ENCODE assay signal across 8 cellular contexts in the genomic region with DNA sequence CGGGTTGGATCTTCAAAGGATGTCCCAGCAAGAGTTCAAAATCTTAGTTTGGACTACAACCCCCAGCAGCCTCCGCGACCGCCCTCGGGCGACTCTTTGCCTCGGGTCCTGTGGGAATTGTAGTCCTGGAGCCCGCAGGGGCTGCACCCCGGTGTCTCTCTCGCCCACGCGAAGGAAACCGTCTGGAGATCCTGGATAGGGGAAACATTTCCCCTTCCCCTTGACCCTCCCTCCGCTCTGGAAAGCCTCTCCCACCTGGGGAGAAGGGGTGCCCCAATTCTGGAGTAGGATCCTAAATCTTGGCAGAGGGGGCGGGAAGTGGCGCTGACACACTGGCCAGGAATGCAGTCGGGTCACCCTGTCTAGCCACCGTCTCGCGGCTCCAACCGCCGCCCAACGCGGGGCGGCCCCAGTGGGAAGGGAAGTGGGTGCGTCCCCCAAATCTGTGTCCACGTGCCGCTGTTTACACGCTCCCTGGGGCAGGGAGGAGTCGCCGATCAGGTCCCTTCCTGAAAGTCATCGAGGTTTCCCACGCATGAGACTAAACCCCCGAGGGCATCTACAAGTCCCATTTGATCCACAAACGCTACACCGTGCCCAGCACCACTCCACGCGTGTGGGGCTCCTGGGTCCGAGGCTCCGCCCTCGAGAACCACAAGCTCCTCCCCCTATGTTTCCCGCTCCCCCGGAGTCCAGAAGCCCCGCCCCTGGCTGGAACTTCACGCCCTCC. TPM values are rescaled to one million over a fixed set of nuclear protein-coding genes. Genes with fewer than 3 reads are reported as not detected.
DNase-seq lines count a peak whose midpoint lies in the region; ATAC-seq and TF ChIP-seq lines count a peak whose summit lies in the region.

No MANE protein-coding gene starts in this region.

- TF ChIP-seq EP300 in upper lobe of left lung (IDR thresholded peaks at IDR 0.05) = peak in 1 of 4 donors; percentile 23

- peak; percentile 36 for ATAC-seq in HG02588 (IDR thresholded peaks at IDR 0.05; ENCODE audit: unreplicated experiment)
- ATAC-seq in heart left ventricle = peak; percentile 63 to 79 (median 68)
- ATAC-seq in upper lobe of left lung (ENCODE audit: low FRiP score in 2 of 2) = peak; percentile 87 to 94

- no peak for TF ChIP-seq CTCF in heart left ventricle (IDR thresholded peaks at IDR 0.05)
- TF ChIP-seq CTCF in upper lobe of left lung (IDR thresholded peaks at IDR 0.05) = no peak

- H3K27ac ChIP-seq in heart left ventricle (peak overlapping the region; percentile 87 to 97 (median 93)), upper lobe of left lung (peak overlapping the region; percentile 77 to 92 (median 90))

- H3K4me1 ChIP-seq in adipocyte (ENCODE audit: control insufficient read depth, insufficient read depth, low read length) = peaks cover 28% of the 10 kb centered on the region
- H3K4me1 ChIP-seq in heart left ventricle = peaks cover 0 to 65% (median 38%) of the 10 kb centered on the region in 12 donors
- H3K4me1 ChIP-seq in upper lobe of left lung = peaks cover 37 to 52% (median 41%) of the 10 kb centered on the region in 4 donors

- H3K4me3 ChIP-seq in adipocyte (ENCODE audit: low read length) = peak overlapping the region; percentile 96
- H3K4me3 ChIP-seq in heart left ventricle = peak overlapping the region; percentile 47 to 86 (median 70)
- H3K4me3 ChIP-seq in upper lobe of left lung = peak overlapping the region; percentile 59 to 88 (median 74)

- no peaks in the 10 kb centered on the region for H3K36me3 ChIP-seq in adipocyte (ENCODE audit: control insufficient read depth, insufficient read depth, low read length, severe bottlenecking)
- peaks cover 0 to 13% (median 0%) of the 10 kb centered on the region in 9 donors for H3K36me3 ChIP-seq in heart left ventricle
- peaks cover 0 to 4% (median 0%) of the 10 kb centered on the region in 4 donors for H3K36me3 ChIP-seq in upper lobe of left lung

- TF ChIP-seq POLR2A in GM10847 (IDR thresholded peaks at IDR 0.05; ENCODE audit: extremely low read depth, insufficient read length) (peak; percentile 42), heart left ventricle (IDR thresholded peaks at IDR 0.05) (peak in 1 of 2 donors; percentile 23), upper lobe of left lung (IDR thresholded peaks at IDR 0.05) (peak in 1 of 4 donors; percentile 21)

- no peaks in the 10 kb centered on the region for H3K27me3 ChIP-seq in adipocyte (replicated peaks; ENCODE audit: control insufficient read depth, insufficient read depth, low read length)
- H3K27me3 ChIP-seq in heart left ventricle = peaks cover 0 to 19% (median 0%) of the 10 kb centered on the region in 9 donors
- peaks cover 0 to 4% (median 0%) of the 10 kb centered on the region in 4 donors for H3K27me3 ChIP-seq in upper lobe of left lung

- DNase-seq in NCI-H1092 treated with DMSO at 0.1 percent for 48 hours (lab: John Stamatoyannopoulos, UW) = peak; percentile 47
- DNase-seq in SW 1271 (lab: John Stamatoyannopoulos, UW) = peak; percentile 79 to 89
- peak; percentile 89 for DNase-seq in adipocyte (ENCODE audit: low read depth)
- DNase-seq in heart left ventricle = peak; percentile 92 to 93 (median 93)
- DNase-seq in posterior vena cava (ENCODE audit: low spot score) = peak; percentile 96
- DNase-seq in upper lobe of left lung = peak; percentile 90 to 94

- intact Hi-C loops in heart left ventricle (cut with DNase I) = loop anchor here in 4 of 10 donors (2.0 to 10.0 kb wide), 2 partner anchors 17 to 359 kb away; a partner anchor contains a TSS
- intact Hi-C loops in posterior vena cava (cut with DNase I) = loop anchor here in 1 of 2 donors (2.0 kb wide), 1 partner anchor 17 kb away; a partner anchor contains a TSS

- peak overlapping the region; percentile 96 for H3K9ac ChIP-seq in adipocyte (ENCODE audit: low read length)

- H3K9me3 ChIP-seq in adipocyte (ENCODE audit: control insufficient read depth, low read length) = no peaks in the 10 kb centered on the region
- no peaks in the 10 kb centered on the region for H3K9me3 ChIP-seq in heart left ventricle
- no peaks in the 10 kb centered on the region for H3K9me3 ChIP-seq in upper lobe of left lung

- WGBS in heart left ventricle, 4 donors = 0% methylated on average over 36 to 45 of the region's 45 CpGs
- WGBS in upper lobe of left lung, 2 donors = 2% methylated on average over 28 of the region's 45 CpGs; no CpG with 5 or more reads in 1 of the 2 donors

RNA-seq across cellular contexts. Expression of a gene that starts 0.7 kb away (rescaled TPM):
- total RNA-seq in heart left ventricle = 100 to 1,000 TPM in 7 of 9 donors, 10 to 100 TPM in 2; 92.3 to 400 (median 139) TPM
- 100 to 1,000 TPM; 102 to 174 TPM for polyA plus RNA-seq in heart left ventricle
- total RNA-seq in posterior vena cava = 10 to 100 TPM; 20.1 to 31.2 TPM
- 10 to 100 TPM; 27.8 to 76.2 (median 57.5) TPM for total RNA-seq in upper lobe of left lung

RNA-seq across cellular contexts. Expression of a gene that starts 0.8 kb away (rescaled TPM):
- total RNA-seq in heart left ventricle (10 to 100 TPM in 1 of 9 donors, 1 to 10 TPM in 8; 4.4 to 10.6 (median 6.9) TPM), posterior vena cava (1 to 10 TPM; 4.2 to 4.8 TPM), upper lobe of left lung (1 to 10 TPM; 1.0 to 7.7 (median 5.8) TPM)
- polyA plus RNA-seq in heart left ventricle = 1 to 10 TPM; 6.7 to 8.5 TPM

RNA-seq across cellular contexts. Expression of a gene that starts 18.1 kb away (rescaled TPM):
- total RNA-seq in heart left ventricle (100 to 1,000 TPM; 104 to 156 (median 121) TPM), posterior vena cava (10 to 100 TPM; 65.0 to 68.4 TPM), upper lobe of left lung (100 to 1,000 TPM in 1 of 6 donors, 10 to 100 TPM in 5; 53.7 to 102 (median 76.2) TPM)
- 100 to 1,000 TPM; 120 to 294 TPM for polyA plus RNA-seq in heart left ventricle

RNA-seq across cellular contexts. Expression of a gene that starts 35.2 kb away (rescaled TPM):
- total RNA-seq in heart left ventricle = 10 to 100 TPM in 8 of 9 donors, 1 to 10 TPM in 1; 9.8 to 24.1 (median 13.9) TPM
- polyA plus RNA-seq in heart left ventricle = 1 to 10 TPM; 5.8 to 8.4 TPM
- total RNA-seq in posterior vena cava = 10 to 100 TPM; 13.6 to 14.1 TPM
- total RNA-seq in upper lobe of left lung = 10 to 100 TPM in 5 of 6 donors, 1 to 10 TPM in 1; 7.4 to 19.1 (median 13.0) TPM

Comparison
In these comparisons a context has a peak if more than half of its experiments do, and no peak if none do; other contexts are left out.
1. Peak in every context shown above with its lines: DNase-seq, ATAC-seq, H3K4me3 ChIP-seq and H3K27ac ChIP-seq.
2. ATAC-seq: peak in every context shown above with its lines; median percentile 90 in upper lobe of left lung; 68 in heart left ventricle; 36 in HG02588.